Comparison of ENCODE assay signal across 28 cellular contexts in genomic region chr6:157047951-157048350, GRCh38.
A peak's percentile ranks its signal among the peaks of the same experiment; 100 is the strongest.
DNase-seq lines count a peak whose midpoint lies in the region; ATAC-seq and TF ChIP-seq lines count a peak whose summit lies in the region.
"Had no signal": no experiment of that assay in that cellular context is flagged by ENCODE, and none has a peak within 500 bp of the region (broad histone marks: within the 10 kb centered on the region; RNA-seq: fewer than 3 reads in every experiment).

No MANE protein-coding gene starts in this region.

- DNase-seq in DMS 273 (lab: John Stamatoyannopoulos, UW; ENCODE audit: unreplicated experiment), result peak; percentile 51
- no peak for DNase-seq in DMS 273 treated with DMSO at 0.1 percent for 48 hours (lab: John Stamatoyannopoulos, UW)
- DNase-seq in adipocyte (ENCODE audit: low read depth), result peak; percentile 74
- peak; percentile 42 for DNase-seq in fibroblast of mammary gland (ENCODE audit: low read depth)
- DNase-seq in sciatic nerve (ENCODE audit: low spot score), result no peak
- DNase-seq in breast epithelium (ENCODE audit: low spot score in 2 of 2), result no peak
- no peak for DNase-seq in RWPE1 (ENCODE audit: low spot score)
- DNase-seq: activated CD4-positive, alpha-beta T cell treated with anti-CD3 and anti-CD28 coated beads for 36 hours; activated CD8-positive, alpha-beta memory T cell treated with anti-CD3 and anti-CD28 coated beads for 24 hours; GM23248; HFFc6; MM.1S; NCI-H1417; NCI-H2029 treated with DMSO at 0.1 percent for 48 hours; NCI-H2227 treated with DMSO at 0.1 percent for 48 hours; NCI-H748 treated with DMSO at 0.1 percent for 48 hours; Right ventricle myocardium superior; stimulated activated naive CD4-positive, alpha-beta T cell treated with Interleukin-2 at 50 U/mL for 16 hours; upper lobe of right lung had no signal

- H3K36me3 ChIP-seq in adipocyte (ENCODE audit: control insufficient read depth, insufficient read depth, low read length, severe bottlenecking) (no peaks in the 10 kb centered on the region), breast epithelium (no peaks in the 10 kb centered on the region)
- H3K36me3 ChIP-seq: upper lobe of right lung had no signal

- H3K9ac ChIP-seq in adipocyte (ENCODE audit: low read length), result no peak overlapping the region
- H3K9ac ChIP-seq: GM23248, KMS-11 had no signal

- H3K9me3 ChIP-seq in adipocyte (ENCODE audit: control insufficient read depth, low read length), result no peaks in the 10 kb centered on the region
- no peaks in the 10 kb centered on the region for H3K9me3 ChIP-seq in breast epithelium
- H3K9me3 ChIP-seq: upper lobe of right lung had no signal

- CTCF ChIA-PET in RWPE1 (lab: Yijun Ruan, JAX), result no interaction called here

- H3K4me1 ChIP-seq in adipocyte (ENCODE audit: control insufficient read depth, insufficient read depth, low read length) (peaks cover 29% of the 10 kb centered on the region), breast epithelium (no peaks in the 10 kb centered on the region)

- no peak for TF ChIP-seq POLR2A in breast epithelium (IDR thresholded peaks at IDR 0.05)

- intact Hi-C loops in sciatic nerve (cut with DNase I) (no loop called here), breast epithelium (cut with DNase I; ENCODE audit: low total_unique reads) (no loop called here)

- no peak overlapping the region for H3K27ac ChIP-seq in breast epithelium
- no peak overlapping the region for H3K27ac ChIP-seq in RWPE1
- H3K27ac ChIP-seq: 22Rv1, GM23248, hepatocyte, HL-60, KMS-11, skin epidermis, upper lobe of right lung, VCaP had no signal

- peak; percentile 23 for ATAC-seq in sciatic nerve
- ATAC-seq in HG02840 (IDR thresholded peaks at IDR 0.05; ENCODE audit: low FRiP score, unreplicated experiment), result no peak
- ATAC-seq: activated CD4-positive, alpha-beta T cell treated with anti-CD3 and anti-CD28 coated beads for 36 hours; natural killer cell treated with Interleukin-12 subunit alpha and Interleukin-12 subunit beta and Interleukin-15 and Interleukin-18, amount 100 ng/mL, for 72 hours; upper lobe of right lung had no signal

- no peak overlapping the region for H3K4me3 ChIP-seq in adipocyte (ENCODE audit: low read length)
- no peak overlapping the region for H3K4me3 ChIP-seq in fibroblast of mammary gland (ENCODE audit: control insufficient read depth, low read depth, low read length)
- H3K4me3 ChIP-seq in breast epithelium, result no peak overlapping the region
- H3K4me3 ChIP-seq: GM23248, hepatocyte, lung, skin epidermis, upper lobe of right lung had no signal

- H3K27me3 ChIP-seq in adipocyte (replicated peaks; ENCODE audit: control insufficient read depth, insufficient read depth, low read length) (no peaks in the 10 kb centered on the region), breast epithelium (no peaks in the 10 kb centered on the region)
- H3K27me3 ChIP-seq: hepatocyte, upper lobe of right lung had no signal

- TF ChIP-seq CTCF in fibroblast of mammary gland (conservative IDR thresholded peaks at IDR 0.05; ENCODE audit: control insufficient read depth, insufficient read depth, low read depth, low read length) (no peak), breast epithelium (IDR thresholded peaks at IDR 0.05) (no peak), RWPE1 (conservative IDR thresholded peaks at IDR 0.05; ENCODE audit: low read depth) (no peak)

- POLR2A ChIA-PET in RWPE1 (lab: Yijun Ruan, JAX; ENCODE audit: low non-redundant PET), result no interaction called here

Comparison
In these comparisons a context has a peak if more than half of its experiments do, and no peak if none do; other contexts are left out.
1. DNase-seq: peak in DMS 273 (single experiment), adipocyte (single experiment) and fibroblast of mammary gland (single experiment); none in DMS 273 treated with DMSO at 0.1 percent for 48 hours (single experiment), sciatic nerve (single experiment), breast epithelium (0 of 2) and RWPE1 (single experiment).